ENCODE assay signal across 8 cellular contexts in genomic region chr2:102848366-102848839, GRCh38.
DNase-seq lines count a peak whose midpoint lies in the region; ATAC-seq and TF ChIP-seq lines count a peak whose summit lies in the region.

No MANE protein-coding gene starts in this region.

- H3K4me1 Mint-ChIP-seq in progenitor cell of endocrine pancreas (ENCODE audit: low read depth), result peaks cover 4% of the 10 kb centered on the region

- no peaks in the 10 kb centered on the region for H3K9me3 ChIP-seq in WERI-Rb-1 (ENCODE audit: severe bottlenecking)

- H3K27ac Mint-ChIP-seq in progenitor cell of endocrine pancreas, result no peak overlapping the region

- no peaks in the 10 kb centered on the region for H3K36me3 ChIP-seq in WERI-Rb-1

- peak; percentile 97 to 98 for ATAC-seq in left cardiac atrium
- ATAC-seq in HG03442 (IDR thresholded peaks at IDR 0.05; ENCODE audit: unreplicated experiment), result no peak
- no peak for ATAC-seq in GM19328 (IDR thresholded peaks at IDR 0.05; ENCODE audit: unreplicated experiment)
- ATAC-seq in GM18502 (IDR thresholded peaks at IDR 0.05; ENCODE audit: poor library complexity, unreplicated experiment), result no peak

- no peak overlapping the region for H3K4me3 ChIP-seq in WERI-Rb-1 (ENCODE audit: low read depth, low read length)

- DNase-seq in G401 (ENCODE audit: low spot score) (peak; percentile 51), NCI-H1694 treated with DMSO at 0.1 percent for 48 hours (lab: John Stamatoyannopoulos, UW) (peak; percentile 48), WERI-Rb-1 (peak; percentile 60), left cardiac atrium (peak; percentile 90), progenitor cell of endocrine pancreas (ENCODE audit: low spot score, unreplicated experiment) (peak; percentile 68)

- H3K27me3 Mint-ChIP-seq in progenitor cell of endocrine pancreas, result no peaks in the 10 kb centered on the region

- peaks cover 4% of the 10 kb centered on the region for H3K36me3 Mint-ChIP-seq in progenitor cell of endocrine pancreas (ENCODE audit: insufficient read depth)

- peak overlapping the region; percentile 61 for H3K4me3 Mint-ChIP-seq in progenitor cell of endocrine pancreas (ENCODE audit: low read depth)

- in situ Hi-C loops in G401 (cut with HindIII; ENCODE audit: low sequenced_read_pairs), result no loop called here

- intact Hi-C loops in left cardiac atrium (cut with DNase I), result no loop called here

- H3K27ac ChIP-seq in WERI-Rb-1, result no peak overlapping the region

- H3K9me3 Mint-ChIP-seq in progenitor cell of endocrine pancreas (ENCODE audit: low read depth), result peaks cover 3% of the 10 kb centered on the region

- peaks cover 80% of the 10 kb centered on the region for H3K27me3 ChIP-seq in WERI-Rb-1 (ENCODE audit: insufficient read depth, low read depth, severe bottlenecking)

- no peak for TF ChIP-seq CTCF in WERI-Rb-1 (IDR thresholded peaks at IDR 0.05; ENCODE audit: low read depth, low read length)
- TF ChIP-seq CTCF in progenitor cell of endocrine pancreas (IDR thresholded peaks at IDR 0.05; ENCODE audit: unreplicated experiment), result peak; percentile 45

Comparison
In these comparisons a context has a peak if more than half of its experiments do, and no peak if none do; other contexts are left out.
1. ATAC-seq: peak in left cardiac atrium (2 of 2); none in HG03442 (single experiment), GM19328 (single experiment) and GM18502 (single experiment).
2. Peak in every context shown above with its lines, with median percentiles within 50 percentile points of each other: DNase-seq.